Comparison of ENCODE assay signal across 15 cellular contexts in genomic region chr3:181327349-181327748, GRCh38.
DNase-seq lines count a peak whose midpoint lies in the region; ATAC-seq and TF ChIP-seq lines count a peak whose summit lies in the region.
"Had no signal": no experiment of that assay in that cellular context is flagged by ENCODE, and none has a peak within 500 bp of the region (broad histone marks: within the 10 kb centered on the region; RNA-seq: fewer than 3 reads in every experiment).

No MANE protein-coding gene starts in this region.

- TF ChIP-seq CTCF in WTC11 (IDR thresholded peaks at IDR 0.05), result no peak
- no peak for TF ChIP-seq CTCF in gastrocnemius medialis (IDR thresholded peaks at IDR 0.05 in 4 of 5, conservative IDR thresholded peaks at IDR 0.05 in 1 of 5)

- no peak overlapping the region for H3K4me3 Mint-ChIP-seq in WTC11
- H3K4me3 Mint-ChIP-seq: B cell had no signal

- peaks cover 3% of the 10 kb centered on the region for H3K9me3 Mint-ChIP-seq in WTC11

- in situ Hi-C loops in gastrocnemius medialis (cut with MboI; ENCODE audit: low sequenced_read_pairs in 4 of 4), result loop anchor here in 1 of 4 donors (25.0 kb wide), 1 partner anchor 1360 kb away; no protein-coding TSS in a partner anchor

- H3K4me1 Mint-ChIP-seq in WTC11, result peaks cover 20% of the 10 kb centered on the region
- H3K4me1 Mint-ChIP-seq: B cell had no signal

- H3K4me3 ChIP-seq in gastrocnemius medialis, result no peak overlapping the region
- H3K4me3 ChIP-seq: HAP-1, Peyer's patch, SK-N-MC had no signal

- no peaks in the 10 kb centered on the region for H3K27me3 Mint-ChIP-seq in WTC11 (ENCODE audit: low read depth)

- DNase-seq in NCI-H2227 (lab: John Stamatoyannopoulos, UW; ENCODE audit: unreplicated experiment), result peak; percentile 53
- DNase-seq in NCI-H2227 treated with DMSO at 0.1 percent for 48 hours (lab: John Stamatoyannopoulos, UW), result no peak
- DNase-seq in WTC11 (ENCODE audit: low spot score), result no peak
- DNase-seq in left kidney (ENCODE audit: low read depth, low spot score), result peak; percentile 15
- no peak for DNase-seq in stimulated activated CD4-positive, alpha-beta T cell treated with anti-CD3 and anti-CD28 coated beads, Interleukin-15, amount 100 ng/mL, for 24 hours
- DNase-seq in gastrocnemius medialis, result no peak
- DNase-seq: DND-41, NCI-H226, Peyer's patch had no signal

- CTCF ChIA-PET in WTC11 (lab: Charles Lee), result interaction anchor here (0.8 to 2.4 kb wide), 16 partner anchors 10 to 1294 kb away, joined by 3 to 26 read pairs (median 4); no protein-coding TSS in a partner anchor

- no peak for TF ChIP-seq POLR2A in gastrocnemius medialis (IDR thresholded peaks at IDR 0.05)

- POLR2A ChIA-PET in WTC11 (lab: Charles Lee), result interaction anchor here (0.6 kb wide), 1 partner anchor 281 kb away, joined by 3 read pairs; no protein-coding TSS in a partner anchor

- ATAC-seq in WTC11 (peak; percentile 76), HG03196 (IDR thresholded peaks at IDR 0.05; ENCODE audit: unreplicated experiment) (no peak), HG02588 (IDR thresholded peaks at IDR 0.05; ENCODE audit: unreplicated experiment) (no peak), gastrocnemius medialis (no peak)
- ATAC-seq: Right ventricle myocardium inferior had no signal

- H3K4me1 ChIP-seq in gastrocnemius medialis, result no peaks in the 10 kb centered on the region
- H3K4me1 ChIP-seq: Peyer's patch had no signal

- intact Hi-C loops in gastrocnemius medialis (cut with DNase I; ENCODE audit: low total_unique reads), result loop anchor here (5.0 kb wide), 2 partner anchors 375 to 1355 kb away; no protein-coding TSS in a partner anchor

- peaks cover 0 to 2% (median 0%) of the 10 kb centered on the region in 3 donors for H3K27me3 ChIP-seq in gastrocnemius medialis
- H3K27me3 ChIP-seq: Peyer's patch had no signal

- H3K27ac ChIP-seq in gastrocnemius medialis, result no peak overlapping the region
- H3K27ac ChIP-seq: Peyer's patch, SK-N-MC had no signal

- H3K36me3 ChIP-seq in gastrocnemius medialis, result no peaks in the 10 kb centered on the region
- H3K36me3 ChIP-seq: HAP-1, Peyer's patch had no signal

- H3K27ac Mint-ChIP-seq in WTC11, result no peak overlapping the region
- H3K27ac Mint-ChIP-seq: B cell had no signal

- H3K9me3 ChIP-seq in gastrocnemius medialis, result no peaks in the 10 kb centered on the region
- H3K9me3 ChIP-seq: HAP-1, Peyer's patch had no signal

- no peaks in the 10 kb centered on the region; the same call in 1 of the 2 replicates for H3K36me3 Mint-ChIP-seq in WTC11

TF ChIP-seq in WTC11, 78 proteins besides CTCF, POLR2A, EP300 and RAD21:
- TF ChIP-seq ESRRA (CRISPR knock-in tag; IDR thresholded peaks at IDR 0.05; ENCODE audit: borderline replicate concordance) (no peak), GTF2I (CRISPR knock-in tag; conservative IDR thresholded peaks at IDR 0.05) (no peak), FOXP1 (CRISPR knock-in tag; IDR thresholded peaks at IDR 0.05; ENCODE audit: borderline replicate concordance) (no peak), CREM (CRISPR knock-in tag; IDR thresholded peaks at IDR 0.05) (no peak), ATF6 (CRISPR knock-in tag; IDR thresholded peaks at IDR 0.05) (no peak), ZNF512 (CRISPR knock-in tag; IDR thresholded peaks at IDR 0.05; ENCODE audit: borderline replicate concordance) (no peak), OVOL2 (CRISPR knock-in tag; IDR thresholded peaks at IDR 0.05; ENCODE audit: borderline replicate concordance) (no peak), STAT6 (CRISPR knock-in tag; conservative IDR thresholded peaks at IDR 0.05; ENCODE audit: low read depth) (no peak), FOXP4 (CRISPR knock-in tag; IDR thresholded peaks at IDR 0.05) (no peak)

Comparison
In these comparisons a context has a peak if more than half of its experiments do, and no peak if none do; other contexts are left out.
1. DNase-seq: peak in NCI-H2227 (single experiment) and left kidney (single experiment); none in NCI-H2227 treated with DMSO at 0.1 percent for 48 hours (single experiment), WTC11 (single experiment), stimulated activated CD4-positive, alpha-beta T cell treated with anti-CD3 and anti-CD28 coated beads, Interleukin-15, amount 100 ng/mL, for 24 hours (single experiment) and gastrocnemius medialis (0 of 2).